In genomic region chrX:1535241-1536041, GRCh38 we compare ENCODE assay signal across 9 cellular contexts. TPM values are rescaled to one million over a fixed set of nuclear protein-coding genes. Genes with fewer than 3 reads are reported as not detected.
A peak's percentile ranks its signal among the peaks of the same experiment; 100 is the strongest.
DNase-seq lines count a peak whose midpoint lies in the region; ATAC-seq, FAIRE-seq and TF ChIP-seq lines count a peak whose summit lies in the region.
"Had no signal": no experiment of that assay in that cellular context is flagged by ENCODE, and none has a peak within 500 bp of the region (broad histone marks: within the 10 kb centered on the region; RNA-seq: fewer than 3 reads in every experiment).

No MANE protein-coding gene starts in this region.

- H3K27me3 ChIP-seq in right cardiac atrium (ENCODE audit: control insufficient read depth, insufficient read depth) (no peaks in the 10 kb centered on the region), thyroid gland (no peaks in the 10 kb centered on the region)

- H3K36me3 Mint-ChIP-seq in activated CD4-positive, alpha-beta T cell treated with anti-CD3 and anti-CD28 coated beads for 36 hours (ENCODE audit: low read depth): peaks cover 8% of the 10 kb centered on the region

- H3K9me3 Mint-ChIP-seq in activated CD4-positive, alpha-beta T cell treated with anti-CD3 and anti-CD28 coated beads for 36 hours (ENCODE audit: low read depth): no peaks in the 10 kb centered on the region
- H3K9me3 Mint-ChIP-seq: nephron had no signal

- H3K27ac Mint-ChIP-seq in activated CD4-positive, alpha-beta T cell treated with anti-CD3 and anti-CD28 coated beads for 36 hours: peak overlapping the region; percentile 93
- H3K27ac Mint-ChIP-seq: nephron had no signal

- H3K4me3 ChIP-seq in right cardiac atrium (ENCODE audit: low read length): peak overlapping the region; percentile 2
- H3K4me3 ChIP-seq in thyroid gland (replicated peaks in 1 of 3): no peak overlapping the region

- DNase-seq in activated CD4-positive, alpha-beta T cell treated with anti-CD3 and anti-CD28 coated beads for 36 hours: peak; percentile 79
- DNase-seq in right cardiac atrium: no peak
- DNase-seq in thyroid gland: no peak
- no peak for DNase-seq in RCC 7860 (ENCODE audit: low spot score)
- no peak for DNase-seq in RWPE1 (ENCODE audit: low spot score)
- no peak for DNase-seq in NCI-H2227 (lab: John Stamatoyannopoulos, UW; ENCODE audit: unreplicated experiment)

- peak overlapping the region; percentile 87 for H3K4me3 Mint-ChIP-seq in activated CD4-positive, alpha-beta T cell treated with anti-CD3 and anti-CD28 coated beads for 36 hours
- H3K4me3 Mint-ChIP-seq: nephron had no signal

- FAIRE-seq in RCC 7860 (lab: Jason Lieb, UNC): no peak

- CTCF ChIA-PET in activated CD4-positive, alpha-beta T cell treated with anti-CD3 and anti-CD28 coated beads for 36 hours (lab: Charles Lee): no interaction called here
- CTCF ChIA-PET in RWPE1 (lab: Yijun Ruan, JAX): no interaction called here

- intact Hi-C loops in activated CD4-positive, alpha-beta T cell treated with anti-CD3 and anti-CD28 coated beads for 36 hours (cut with DNase I, micrococcal nuclease): loop anchor here (1.0 to 10.0 kb wide), 16 partner anchors 7 to 1175 kb away; partner anchors contain the start of genes AKAP17A (in 1 of the 2), CD99 (in 1 of the 2), PPP2R3B (in 1 of the 2) and SLC25A6 (in 1 of the 2)
- intact Hi-C loops in right cardiac atrium (cut with DNase I): no loop called here
- intact Hi-C loops in thyroid gland (cut with DNase I): no loop called here

- H3K4me1 Mint-ChIP-seq in activated CD4-positive, alpha-beta T cell treated with anti-CD3 and anti-CD28 coated beads for 36 hours: peaks cover 15% of the 10 kb centered on the region
- H3K4me1 Mint-ChIP-seq: nephron had no signal

- peak; percentile 10 for TF ChIP-seq POLR2A in GM10847 (IDR thresholded peaks at IDR 0.05; ENCODE audit: extremely low read depth, insufficient read length)
- no peak for TF ChIP-seq POLR2A in thyroid gland (IDR thresholded peaks at IDR 0.05)

- H3K4me1 ChIP-seq in right cardiac atrium (ENCODE audit: control insufficient read depth, insufficient read depth, low read length): no peaks in the 10 kb centered on the region
- H3K4me1 ChIP-seq in thyroid gland: no peaks in the 10 kb centered on the region

- no peaks in the 10 kb centered on the region for H3K27me3 Mint-ChIP-seq in activated CD4-positive, alpha-beta T cell treated with anti-CD3 and anti-CD28 coated beads for 36 hours

- H3K9me3 ChIP-seq in right cardiac atrium (ENCODE audit: control insufficient read depth, low read length) (no peaks in the 10 kb centered on the region), thyroid gland (no peaks in the 10 kb centered on the region)

- peak; percentile 24 for ATAC-seq in HG03175 (IDR thresholded peaks at IDR 0.05; ENCODE audit: unreplicated experiment)
- peak; percentile 11 for ATAC-seq in activated CD4-positive, alpha-beta T cell treated with anti-CD3 and anti-CD28 coated beads for 36 hours
- peak in 1 of 2 donors; percentile 38 for ATAC-seq in right cardiac atrium

- H3K27ac ChIP-seq in right cardiac atrium (ENCODE audit: low read length) (no peak overlapping the region), thyroid gland (peak overlapping the region in 2 of 3 donors; percentile 36 to 76), RWPE1 (no peak overlapping the region)

- H3K36me3 ChIP-seq in thyroid gland: no peaks in the 10 kb centered on the region

- TF ChIP-seq CTCF in thyroid gland (IDR thresholded peaks at IDR 0.05): no peak
- TF ChIP-seq CTCF in RWPE1 (conservative IDR thresholded peaks at IDR 0.05; ENCODE audit: low read depth): no peak

- POLR2A ChIA-PET in activated CD4-positive, alpha-beta T cell treated with anti-CD3 and anti-CD28 coated beads for 36 hours (lab: Charles Lee): no interaction called here
- POLR2A ChIA-PET in RWPE1 (lab: Yijun Ruan, JAX; ENCODE audit: low non-redundant PET): no interaction called here

- WGBS in right cardiac atrium: 64% methylated on average over 33 of the region's 33 CpGs
- WGBS in thyroid gland, 2 donors: 63 to 74% methylated on average over 33 of the region's 33 CpGs

RNA-seq across cellular contexts. Expression of gene P2RY8, which starts 1.5 kb away (rescaled TPM):
- 10 to 100 TPM; 19.8 to 21.2 TPM for total RNA-seq in activated CD4-positive, alpha-beta T cell treated with anti-CD3 and anti-CD28 coated beads for 36 hours
- 1 to 10 TPM; 1.6 to 3.8 (median 2.2) TPM for total RNA-seq in right cardiac atrium
- polyA plus RNA-seq in right cardiac atrium: 2.2 TPM
- total RNA-seq in thyroid gland: 10 to 100 TPM in 1 of 4 donors, 1 to 10 TPM in 3; 2.4 to 11.9 (median 3.0) TPM

RNA-seq across cellular contexts. Expression of gene AKAP17A, which starts 56.0 kb away (rescaled TPM):
- 10 to 100 TPM; 49.7 to 51.2 TPM for total RNA-seq in activated CD4-positive, alpha-beta T cell treated with anti-CD3 and anti-CD28 coated beads for 36 hours
- total RNA-seq in right cardiac atrium: 10 to 100 TPM; 18.9 to 20.6 (median 19.9) TPM
- 21.3 TPM for polyA plus RNA-seq in right cardiac atrium
- 10 to 100 TPM; 56.7 to 82.6 (median 63.1) TPM for total RNA-seq in thyroid gland

Comparison
In these comparisons a context has a peak if more than half of its experiments do, and no peak if none do; other contexts are left out.
1. H3K27ac ChIP-seq: peak in thyroid gland (2 of 3); none in right cardiac atrium (single experiment) and RWPE1 (single experiment).
2. intact Hi-C loops: an anchor here in activated CD4-positive, alpha-beta T cell treated with anti-CD3 and anti-CD28 coated beads for 36 hours (1.0 to 10.0 kb wide); none called in right cardiac atrium and thyroid gland.